In the genomic region with DNA sequence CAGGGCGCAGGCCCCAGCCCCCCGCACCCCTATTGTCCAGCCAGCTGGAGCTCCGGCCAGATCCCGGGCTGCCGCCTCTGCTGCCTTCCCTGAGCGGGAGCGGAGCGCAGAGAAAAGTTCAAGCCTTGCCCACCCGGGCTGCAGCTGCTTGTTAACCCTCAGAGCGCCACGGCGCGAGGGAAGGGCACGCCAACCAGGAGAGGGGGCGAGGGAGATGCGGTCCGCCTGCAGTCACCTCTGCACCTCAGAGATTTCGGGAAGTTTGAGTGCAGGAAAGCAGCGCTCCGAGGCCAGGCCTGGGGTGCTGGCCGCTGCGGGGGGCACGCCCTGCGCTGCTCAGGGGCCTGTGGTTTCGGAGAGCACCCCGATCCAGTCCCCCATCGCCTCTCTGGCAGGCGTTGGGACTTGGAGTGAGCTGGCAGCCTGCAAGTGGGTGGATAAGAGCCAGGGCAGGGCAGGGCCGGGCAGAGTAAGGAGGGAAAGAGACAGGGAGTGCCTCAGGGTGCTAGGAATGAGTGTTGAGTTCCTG, we compare ENCODE assay signal across 9 cellular contexts. TPM values are rescaled to one million over a fixed set of nuclear protein-coding genes. Genes with fewer than 3 reads are reported as not detected.
A peak's percentile ranks its signal among the peaks of the same experiment; 100 is the strongest.
DNase-seq lines count a peak whose midpoint lies in the region; ATAC-seq and TF ChIP-seq lines count a peak whose summit lies in the region.
"Had no signal": no experiment of that assay in that cellular context is flagged by ENCODE, and none has a peak within 500 bp of the region (broad histone marks: within the 10 kb centered on the region; RNA-seq: fewer than 3 reads in every experiment).

No MANE protein-coding gene starts in this region.

- TF ChIP-seq CTCF in brain microvascular endothelial cell (IDR thresholded peaks at IDR 0.05; ENCODE audit: low read depth, low read length, missing control alignments) = peak; percentile 12

- no peaks in the 10 kb centered on the region for H3K9me3 ChIP-seq in skeletal muscle tissue (ENCODE audit: control insufficient read depth in 3 of 3, low read length in 3 of 3)
- H3K9me3 ChIP-seq: neutrophil had no signal

- H3K36me3 ChIP-seq in brain microvascular endothelial cell (replicated peaks) (no peaks in the 10 kb centered on the region), skeletal muscle tissue (ENCODE audit: control insufficient read depth in 3 of 3, insufficient read depth in 3 of 3, low read length in 3 of 3) (no peaks in the 10 kb centered on the region)
- H3K36me3 ChIP-seq: neutrophil had no signal

- H3K27me3 ChIP-seq in brain microvascular endothelial cell (replicated peaks) = no peaks in the 10 kb centered on the region
- H3K27me3 ChIP-seq in skeletal muscle tissue (ENCODE audit: control insufficient read depth in 3 of 3, insufficient read depth in 3 of 3, low read length in 3 of 3) = peaks cover 0 to 3% (median 0%) of the 10 kb centered on the region in 3 donors

- H3K27ac ChIP-seq in brain microvascular endothelial cell = peak overlapping the region; percentile 81
- H3K27ac ChIP-seq in skeletal muscle tissue (ENCODE audit: low read depth, low read length) = peak overlapping the region; percentile 88
- H3K27ac ChIP-seq: neutrophil had no signal

- in situ Hi-C loops in brain microvascular endothelial cell (cut with HindIII; ENCODE audit: low pct_ligation_motif_present, low sequenced_read_pairs) = loop anchor here (25.0 kb wide), 1 partner anchor 434 kb away; no protein-coding TSS in a partner anchor

- no peak for ATAC-seq in HG03460 (IDR thresholded peaks at IDR 0.05; ENCODE audit: unreplicated experiment)

- H3K4me3 ChIP-seq in brain microvascular endothelial cell (ENCODE audit: low read depth, low read length) (peak overlapping the region; percentile 75), iPS-11a (ENCODE audit: low read depth, low read length) (peak overlapping the region; percentile 57), skeletal muscle tissue (ENCODE audit: low read length in 3 of 3) (peak overlapping the region; percentile 78 to 86 (median 86))

- DNase-seq in HCEC 1CT = peak; percentile 55
- DNase-seq in brain microvascular endothelial cell = no peak
- no peak for DNase-seq in NCI-H2081 (lab: John Stamatoyannopoulos, UW)
- DNase-seq in NOMO-1 treated with DMSO at 0.1 percent for 48 hours (lab: John Stamatoyannopoulos, UW; ENCODE audit: unreplicated experiment) = no peak
- no peak for DNase-seq in HuH-7.5 (ENCODE audit: low spot score)

- peaks cover 52 to 64% (median 60%) of the 10 kb centered on the region in 3 donors for H3K4me1 ChIP-seq in skeletal muscle tissue (ENCODE audit: control insufficient read depth in 3 of 3, insufficient read depth in 3 of 3, low read length in 3 of 3)

- H3K9ac ChIP-seq in skeletal muscle tissue (ENCODE audit: low read depth in 1 of 3, low read length in 3 of 3) = peak overlapping the region; percentile 88 to 94 (median 93)

RNA-seq across cellular contexts. Expression of a gene that starts 1.1 kb away (rescaled TPM):
- total RNA-seq in skeletal muscle tissue = 20.9 TPM
